21 cellular contexts compared by ENCODE assay signal in the genomic region with DNA sequence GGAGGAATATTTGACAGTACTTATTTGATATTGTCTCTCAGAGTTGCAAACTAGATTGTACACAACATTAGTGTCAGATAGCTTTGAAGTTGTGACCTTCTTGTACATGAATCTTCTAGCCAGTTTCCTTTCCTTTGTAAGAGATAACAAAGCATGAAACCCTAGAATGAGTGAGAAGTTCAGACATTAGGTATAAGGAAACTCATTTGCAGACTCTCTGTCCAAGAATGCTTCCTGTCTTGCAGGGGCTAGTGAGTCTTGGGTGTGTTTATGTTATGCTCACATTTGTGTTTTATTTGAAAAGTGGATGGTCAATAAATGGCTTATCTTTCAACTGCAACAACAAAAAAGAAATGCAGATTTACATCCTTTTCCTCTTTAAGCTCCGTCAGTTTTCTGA. TPM values are rescaled to one million over a fixed set of nuclear protein-coding genes. Genes with fewer than 3 reads are reported as not detected.
DNase-seq lines count a peak whose midpoint lies in the region; ATAC-seq, FAIRE-seq and TF ChIP-seq lines count a peak whose summit lies in the region.
"Had no signal": no experiment of that assay in that cellular context is flagged by ENCODE, and none has a peak within 500 bp of the region (broad histone marks: within the 10 kb centered on the region; RNA-seq: fewer than 3 reads in every experiment).

No MANE protein-coding gene starts in this region.

- no peaks in the 10 kb centered on the region for H3K9me3 ChIP-seq in CD8-positive, alpha-beta memory T cell (ENCODE audit: low read length)
- H3K9me3 ChIP-seq: Caco-2, HAP-1 had no signal

- CTCF ChIA-PET in CD8-positive, alpha-beta memory T cell (lab: Charles Lee), result no interaction called here

- peaks cover 6% of the 10 kb centered on the region for H3K9me3 Mint-ChIP-seq in glutamatergic neuron (ENCODE audit: unreplicated experiment)
- H3K9me3 Mint-ChIP-seq in CD8-positive, alpha-beta memory T cell, result no peaks in the 10 kb centered on the region
- H3K9me3 Mint-ChIP-seq: CD8-positive, alpha-beta T cell had no signal

- no peak overlapping the region for H3K4me3 Mint-ChIP-seq in glutamatergic neuron (ENCODE audit: unreplicated experiment)
- H3K4me3 Mint-ChIP-seq in CD8-positive, alpha-beta memory T cell, result no peak overlapping the region
- H3K4me3 Mint-ChIP-seq: CD8-positive, alpha-beta T cell had no signal

- no peak for DNase-seq in D721Med (ENCODE audit: insufficient read length, low spot score)
- DNase-seq in glutamatergic neuron, result no peak
- no peak for DNase-seq in CD8-positive, alpha-beta memory T cell
- DNase-seq in NCI-H748 treated with DMSO at 0.1 percent for 48 hours (lab: John Stamatoyannopoulos, UW), result no peak
- DNase-seq in NCI-H187 (lab: John Stamatoyannopoulos, UW), result no peak
- no peak for DNase-seq in activated naive CD4-positive, alpha-beta T cell treated with Interleukin-2 at 50 U/mL for 16 hours
- DNase-seq: Caco-2; CD8-positive, alpha-beta T cell; DMS 273 treated with DMSO at 0.1 percent for 48 hours had no signal

- H3K27ac ChIP-seq in CD8-positive, alpha-beta memory T cell (ENCODE audit: low read depth, low read length), result no peak overlapping the region
- H3K27ac ChIP-seq: 22Rv1, KMS-11 had no signal

- peak; percentile 34 for ATAC-seq in GM18868 (IDR thresholded peaks at IDR 0.05; ENCODE audit: unreplicated experiment)
- peak; percentile 44 for ATAC-seq in HG03108 (IDR thresholded peaks at IDR 0.05; ENCODE audit: unreplicated experiment)
- ATAC-seq: CD8-positive, alpha-beta T cell; HepG2 had no signal

- H3K27ac Mint-ChIP-seq in glutamatergic neuron (ENCODE audit: unreplicated experiment), result peak overlapping the region; percentile 33
- no peak overlapping the region for H3K27ac Mint-ChIP-seq in CD8-positive, alpha-beta memory T cell
- H3K27ac Mint-ChIP-seq: CD14-positive monocyte; CD8-positive, alpha-beta T cell had no signal

- no peaks in the 10 kb centered on the region for H3K4me1 ChIP-seq in CD8-positive, alpha-beta memory T cell (ENCODE audit: insufficient read depth, low read length)
- H3K4me1 ChIP-seq: Caco-2 had no signal

- no peak overlapping the region for H3K4me3 ChIP-seq in CD8-positive, alpha-beta memory T cell (ENCODE audit: low read length)
- H3K4me3 ChIP-seq: HAP-1 had no signal

- peaks cover 33% of the 10 kb centered on the region for H3K4me1 Mint-ChIP-seq in glutamatergic neuron (ENCODE audit: low read depth, unreplicated experiment)
- H3K4me1 Mint-ChIP-seq in CD8-positive, alpha-beta memory T cell, result peaks cover 0 to 2% (median 0%) of the 10 kb centered on the region in 3 donors

- TF ChIP-seq CTCF in D721Med (IDR thresholded peaks at IDR 0.05; ENCODE audit: insufficient read depth, missing control alignments) (no peak), glutamatergic neuron (IDR thresholded peaks at IDR 0.05; ENCODE audit: partially characterized antibody, unreplicated experiment) (no peak)

- peaks cover 5% of the 10 kb centered on the region for H3K27me3 Mint-ChIP-seq in glutamatergic neuron (ENCODE audit: unreplicated experiment)
- peaks cover 20 to 33% of the 10 kb centered on the region in 2 donors for H3K27me3 Mint-ChIP-seq in CD8-positive, alpha-beta memory T cell

- H3K27me3 ChIP-seq in CD8-positive, alpha-beta memory T cell (ENCODE audit: insufficient read depth, low read length, poor library complexity, severe bottlenecking), result no peaks in the 10 kb centered on the region

- no peaks in the 10 kb centered on the region for H3K36me3 ChIP-seq in CD8-positive, alpha-beta memory T cell (ENCODE audit: insufficient read depth, low read length)
- H3K36me3 ChIP-seq: HAP-1 had no signal

- FAIRE-seq in D721Med (lab: Jason Lieb, UNC), result peak; percentile 96
- FAIRE-seq: H1, HepG2, HTR-8/SVneo had no signal

- peaks cover 7% of the 10 kb centered on the region for H3K36me3 Mint-ChIP-seq in glutamatergic neuron (ENCODE audit: unreplicated experiment)
- peaks cover 0 to 4% (median 2%) of the 10 kb centered on the region in 3 donors for H3K36me3 Mint-ChIP-seq in CD8-positive, alpha-beta memory T cell
- H3K36me3 Mint-ChIP-seq: CD14-positive monocyte; CD8-positive, alpha-beta T cell had no signal

- POLR2A ChIA-PET in CD8-positive, alpha-beta memory T cell (lab: Charles Lee), result no interaction called here

RNA-seq across cellular contexts. Expression of a gene that starts 1.4 kb away (rescaled TPM):
- not detected for total RNA-seq in glutamatergic neuron (ENCODE audit: unreplicated experiment)
- total RNA-seq in CD8-positive, alpha-beta memory T cell, result not detected
- not detected for polyA plus RNA-seq in CD8-positive, alpha-beta memory T cell
- total RNA-seq: A673; Caco-2; CD8-positive, alpha-beta T cell; Daoy; H1; HepG2 had no signal
- polyA plus RNA-seq: BJ, CD14-positive monocyte, H1, HepG2 had no signal
